In the genomic region with DNA sequence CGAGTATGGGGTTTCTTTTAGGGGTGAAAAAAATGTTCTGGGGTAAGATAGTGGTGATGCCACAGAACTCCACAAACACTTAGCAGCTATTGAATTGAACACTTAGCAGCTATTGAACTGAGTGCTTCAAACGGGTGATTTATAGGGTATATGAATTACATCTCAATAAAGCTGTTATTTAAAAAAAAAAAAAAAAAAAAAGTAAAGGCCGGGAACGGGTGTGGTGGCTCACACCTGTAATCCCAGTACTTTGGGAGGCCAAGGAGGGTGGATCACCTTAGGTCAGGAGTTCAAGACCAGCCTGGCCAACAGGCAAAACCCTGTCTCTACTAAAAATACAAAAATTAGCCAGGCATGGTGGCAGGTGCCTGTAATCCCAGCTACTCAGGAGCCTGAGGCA, we compare ENCODE assay signal across 1 cellular context.
TF ChIP-seq lines count a peak whose summit lies in the region.
"Not testable (repeated sequence)": the region's sequence is repeated elsewhere in the genome, so short reads cannot be mapped to it uniquely, and the experiment has no call there.

No MANE protein-coding gene starts in this region.

TF ChIP-seq in HepG2, 621 proteins besides CTCF, POLR2A, EP300 and RAD21:
- TF ChIP-seq, protein P1, sequence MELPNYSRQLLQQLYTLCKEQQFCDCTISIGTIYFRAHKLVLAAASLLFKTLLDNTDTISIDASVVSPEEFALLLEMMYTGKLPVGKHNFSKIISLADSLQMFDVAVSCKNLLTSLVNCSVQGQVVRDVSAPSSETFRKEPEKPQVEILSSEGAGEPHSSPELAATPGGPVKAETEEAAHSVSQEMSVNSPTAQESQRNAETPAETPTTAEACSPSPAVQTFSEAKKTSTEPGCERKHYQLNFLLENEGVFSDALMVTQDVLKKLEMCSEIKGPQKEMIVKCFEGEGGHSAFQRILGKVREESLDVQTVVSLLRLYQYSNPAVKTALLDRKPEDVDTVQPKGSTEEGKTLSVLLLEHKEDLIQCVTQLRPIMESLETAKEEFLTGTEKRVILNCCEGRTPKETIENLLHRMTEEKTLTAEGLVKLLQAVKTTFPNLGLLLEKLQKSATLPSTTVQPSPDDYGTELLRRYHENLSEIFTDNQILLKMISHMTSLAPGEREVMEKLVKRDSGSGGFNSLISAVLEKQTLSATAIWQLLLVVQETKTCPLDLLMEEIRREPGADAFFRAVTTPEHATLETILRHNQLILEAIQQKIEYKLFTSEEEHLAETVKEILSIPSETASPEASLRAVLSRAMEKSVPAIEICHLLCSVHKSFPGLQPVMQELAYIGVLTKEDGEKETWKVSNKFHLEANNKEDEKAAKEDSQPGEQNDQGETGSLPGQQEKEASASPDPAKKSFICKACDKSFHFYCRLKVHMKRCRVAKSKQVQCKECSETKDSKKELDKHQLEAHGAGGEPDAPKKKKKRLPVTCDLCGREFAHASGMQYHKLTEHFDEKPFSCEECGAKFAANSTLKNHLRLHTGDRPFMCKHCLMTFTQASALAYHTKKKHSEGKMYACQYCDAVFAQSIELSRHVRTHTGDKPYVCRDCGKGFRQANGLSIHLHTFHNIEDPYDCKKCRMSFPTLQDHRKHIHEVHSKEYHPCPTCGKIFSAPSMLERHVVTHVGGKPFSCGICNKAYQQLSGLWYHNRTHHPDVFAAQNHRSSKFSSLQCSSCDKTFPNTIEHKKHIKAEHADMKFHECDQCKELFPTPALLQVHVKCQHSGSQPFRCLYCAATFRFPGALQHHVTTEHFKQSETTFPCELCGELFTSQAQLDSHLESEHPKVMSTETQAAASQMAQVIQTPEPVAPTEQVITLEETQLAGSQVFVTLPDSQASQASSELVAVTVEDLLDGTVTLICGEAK (IDR thresholded peaks at IDR 0.05), result 0 out of 2 replicates have a peak, but pooled peaks have one; percentile 8
- TF ChIP-seq, protein P1 (CRISPR knock-in tag; IDR thresholded peaks at IDR 0.05), result not testable (repeated sequence)
TF ChIP-seq in HepG2: peak in this region for 1; not testable (repeated sequence) for 620.
